Comparison of ENCODE assay signal across 8 cellular contexts in genomic region chr12:109995703-109996482, GRCh38. TPM values are rescaled to one million over a fixed set of nuclear protein-coding genes. Genes with fewer than 3 reads are reported as not detected.
DNase-seq lines count a peak whose midpoint lies in the region; ATAC-seq and TF ChIP-seq lines count a peak whose summit lies in the region.

GIT2 (minus strand) TSS chr12:109996368; CDS start chr12:109996224, 144 bp downstream.

- H3F3A ChIP-seq in SK-N-SH (replicated peaks; ENCODE audit: insufficient read depth): peaks cover 5% of the 10 kb centered on the region

- peaks cover 12% of the 10 kb centered on the region for H4K20me1 ChIP-seq in SK-N-SH (ENCODE audit: insufficient read depth)

- H3K79me2 ChIP-seq in SK-N-SH (ENCODE audit: insufficient read depth): peaks cover 68% of the 10 kb centered on the region

- TF ChIP-seq EP300 in SK-N-SH (IDR thresholded peaks at IDR 0.05; ENCODE audit: borderline replicate concordance in 1 of 2, low read depth in 1 of 2, low read length in 1 of 2): no peak

- DNase-seq in GM04504 (ENCODE audit: low read depth) (peak; percentile 79), NCI-H1092 (lab: John Stamatoyannopoulos, UW) (peak; percentile 81), SK-N-SH (peak; percentile 94), germinal center (ENCODE audit: low spot score) (peak; percentile 92), non-pigmented ciliary epithelial cell (ENCODE audit: low read depth) (peak; percentile 51), substantia nigra (lab: John Stamatoyannopoulos, UW) (peak; percentile 58 to 95 (median 90))
- peak; percentile 95 for DNase-seq in activated naive CD4-positive, alpha-beta T cell treated with anti-CD3 and anti-CD28 coated beads, Interleukin-2, amount 50 U/mL, for 16 hours

- H3K9ac ChIP-seq in SK-N-SH: peak within 1 kb of the TSS; percentile 76

- peak within 1 kb of the TSS; percentile 97 for H2AFZ ChIP-seq in SK-N-SH (ENCODE audit: low read depth)

- peak; percentile 65 for ATAC-seq in HG02588 (IDR thresholded peaks at IDR 0.05; ENCODE audit: unreplicated experiment)

- peaks cover 24 to 34% of the 10 kb centered on the region in 2 experiments; a peak in 3 of 4 replicates for H3K4me1 ChIP-seq in SK-N-SH (ENCODE audit: control insufficient read depth in 1 of 2, insufficient read depth in 2 of 2, low read depth in 1 of 2, low read length in 1 of 2)

- H3K4me3 ChIP-seq in SK-N-SH (ENCODE audit: low read depth in 2 of 2, low read length in 1 of 2): peak within 1 kb of the TSS; percentile 88 to 97

- H3K27me3 ChIP-seq in SK-N-SH (ENCODE audit: insufficient read depth): no peaks in the 10 kb centered on the region

- CTCF ChIA-PET in SK-N-SH (lab: Yijun Ruan, JAX): no interaction called here

- WGBS in SK-N-SH (ENCODE audit: low lambda C conversion rate): under 1% methylated on average over 16 of the region's 63 CpGs

- peak within 1 kb of the TSS; percentile 78 for H3K4me2 ChIP-seq in SK-N-SH

- no peak for TF ChIP-seq RAD21 in SK-N-SH (IDR thresholded peaks at IDR 0.05; ENCODE audit: low read length)

- peak within 1 kb of the TSS; percentile 39 to 71; a peak in 2 of 4 replicates for H3K27ac ChIP-seq in SK-N-SH (ENCODE audit: low read depth in 2 of 2, low read length in 1 of 2)
- peak within 1 kb of the TSS; percentile 88 for H3K27ac ChIP-seq in substantia nigra (ENCODE audit: low read depth, low read length, poor library complexity, severe bottlenecking)

- H3K36me3 ChIP-seq in SK-N-SH (replicated peaks in 1 of 2; ENCODE audit: control insufficient read depth in 1 of 2, insufficient read depth in 2 of 2, low read length in 1 of 2): peaks cover 6 to 9% of the 10 kb centered on the region in 2 experiments

- H3K9me2 ChIP-seq in SK-N-SH: no peaks in the 10 kb centered on the region

- POLR2A ChIA-PET in SK-N-SH (lab: Yijun Ruan, JAX): no interaction called here

- TF ChIP-seq CTCF in SK-N-SH (IDR thresholded peaks at IDR 0.05): no peak

- H3K9me3 ChIP-seq in SK-N-SH: no peaks in the 10 kb centered on the region

TF ChIP-seq in SK-N-SH, 30 proteins besides CTCF, POLR2A, EP300 and RAD21 (continues in another document):
- TF ChIP-seq USF1 (IDR thresholded peaks at IDR 0.05; ENCODE audit: borderline replicate concordance, low read depth) (peak; percentile 97), FOXM1 (IDR thresholded peaks at IDR 0.05; ENCODE audit: low read depth) (no peak), MAX (IDR thresholded peaks at IDR 0.05; ENCODE audit: low read depth) (peak; percentile 50; the same call in 1 of the 2 replicates), NFIC (IDR thresholded peaks at IDR 0.05; ENCODE audit: borderline replicate concordance) (no peak), PBX3 (IDR thresholded peaks at IDR 0.05) (no peak), POLR2AphosphoS5 (IDR thresholded peaks at IDR 0.05; ENCODE audit: low read depth, low read length) (peak; percentile 80), MXI1 (IDR thresholded peaks at IDR 0.05; ENCODE audit: low read depth, low read length) (peak; percentile 73), TEAD4 (IDR thresholded peaks at IDR 0.05; ENCODE audit: borderline replicate concordance, insufficient read depth) (no peak), GABPA (IDR thresholded peaks at IDR 0.05; ENCODE audit: low read depth) (peak; percentile 71), NRF1 (IDR thresholded peaks at IDR 0.05; ENCODE audit: low read depth, low read length) (peak; percentile 87), TCF12 (IDR thresholded peaks at IDR 0.05) (no peak), FOSL2 (IDR thresholded peaks at IDR 0.05; ENCODE audit: borderline replicate concordance, low read depth) (no peak), RCOR1 (IDR thresholded peaks at IDR 0.05; ENCODE audit: low read length) (no peak), JUND (IDR thresholded peaks at IDR 0.05) (no peak), SIN3A (IDR thresholded peaks at IDR 0.05; ENCODE audit: borderline replicate concordance, low read depth, low read length) (no peak; the same call in 1 of the 2 replicates), RFX5 (IDR thresholded peaks at IDR 0.05; ENCODE audit: low read length) (no peak), ZBTB33 (IDR thresholded peaks at IDR 0.05; ENCODE audit: borderline replicate concordance, low read depth) (no peak), GATA2 (CRISPR knock-in tag; IDR thresholded peaks at IDR 0.05) (no peak; the same call in 1 of the 2 replicates), SMC3 (IDR thresholded peaks at IDR 0.05; ENCODE audit: low read depth, low read length) (no peak), USF2 (IDR thresholded peaks at IDR 0.05; ENCODE audit: borderline replicate concordance, low read depth, low read length) (peak; percentile 83), REST (IDR thresholded peaks at IDR 0.05; ENCODE audit: low read depth, low read length) (no peak), CHD2 (IDR thresholded peaks at IDR 0.05; ENCODE audit: low read length, partially characterized antibody) (peak; percentile 49), ELF1 (IDR thresholded peaks at IDR 0.05) (0 out of 2 replicates have a peak, but pooled peaks have one; percentile 57), FOXJ3 (CRISPR knock-in tag; IDR thresholded peaks at IDR 0.05) (no peak), RXRA (IDR thresholded peaks at IDR 0.05; ENCODE audit: borderline replicate concordance, low read depth) (no peak)

RNA-seq across cellular contexts. Expression of gene GIT2, which starts in this region (rescaled TPM):
- polyA plus RNA-seq in SK-N-SH (2012; rRNA removed): 21.2 and 23.1 TPM in 2 replicates
- polyA plus RNA-seq in SK-N-SH (2012; cell fraction: cytosol; rRNA removed): 18.1 and 20.1 TPM in 2 replicates
- polyA plus RNA-seq in SK-N-SH (2012; cell fraction: nucleus; rRNA removed): 48.3 and 65.4 TPM in 2 replicates

Comparison
In these comparisons a context has a peak if more than half of its experiments do, and no peak if none do; other contexts are left out.
1. Peak in every context shown above with its lines: DNase-seq, ATAC-seq, H3K4me3 ChIP-seq and H3K27ac ChIP-seq.